27 cellular contexts compared by ENCODE assay signal in genomic region chr6:16223362-16223761, GRCh38.
"Had no signal": no experiment of that assay in that cellular context is flagged by ENCODE, and none has a peak within 500 bp of the region (broad histone marks: within the 10 kb centered on the region; RNA-seq: fewer than 3 reads in every experiment).

No MANE protein-coding gene starts in this region.

- H3K27me3 Mint-ChIP-seq: type B pancreatic cell had no signal

- H3K27ac ChIP-seq: neutrophil, pancreas, psoas muscle, right lobe of liver, sigmoid colon, stomach, tibial artery, transverse colon, upper lobe of right lung, uterus had no signal

- H3K27ac Mint-ChIP-seq: naive thymus-derived CD4-positive, alpha-beta T cell; natural killer cell; nephron; progenitor cell of endocrine pancreas; stimulated activated effector memory CD8-positive, alpha-beta T cell treated with anti-CD3 and anti-CD28 coated beads, Interleukin-12 subunit alpha, Interleukin-12 subunit beta, amount 100 ng/mL, for 72 hours; stimulated activated naive B cell treated with anti-CD40 and anti-IgM and Interleukin-4, amounts not matched to agents 10 μg/mL and 1 μg/mL and 100 μg/mL, for 72 hours; stimulated activated naive CD8-positive, alpha-beta T cell treated with anti-CD3 and anti-CD28 coated beads, Interleukin-15, Interleukin-2, amounts not matched to agents 100 ng/mL and 50 ng/mL, for 24 hours; type B pancreatic cell had no signal

- H3K27me3 ChIP-seq: pancreas, right lobe of liver, sigmoid colon, stomach, tibial artery, transverse colon, upper lobe of right lung, uterus had no signal

- H3K36me3 Mint-ChIP-seq: natural killer cell; stimulated activated effector memory CD8-positive, alpha-beta T cell treated with anti-CD3 and anti-CD28 coated beads, Interleukin-12 subunit alpha, Interleukin-12 subunit beta, amount 100 ng/mL, for 72 hours; stimulated activated naive B cell treated with anti-CD40 and anti-IgM and Interleukin-4, amounts not matched to agents 10 μg/mL and 1 μg/mL and 100 μg/mL, for 72 hours; type B pancreatic cell had no signal

- H3K4me3 Mint-ChIP-seq: naive thymus-derived CD4-positive, alpha-beta T cell; natural killer cell; nephron; neural crest cell; stimulated activated effector memory CD8-positive, alpha-beta T cell treated with anti-CD3 and anti-CD28 coated beads, Interleukin-12 subunit alpha, Interleukin-12 subunit beta, amount 100 ng/mL, for 72 hours; stimulated activated naive B cell treated with anti-CD40 and anti-IgM and Interleukin-4, amounts not matched to agents 10 μg/mL and 1 μg/mL and 100 μg/mL, for 72 hours; stimulated activated naive CD8-positive, alpha-beta T cell treated with anti-CD3 and anti-CD28 coated beads, Interleukin-15, Interleukin-2, amounts not matched to agents 100 ng/mL and 50 ng/mL, for 24 hours; type B pancreatic cell had no signal

- H3K4me1 Mint-ChIP-seq: natural killer cell; stimulated activated effector memory CD8-positive, alpha-beta T cell treated with anti-CD3 and anti-CD28 coated beads, Interleukin-12 subunit alpha, Interleukin-12 subunit beta, amount 100 ng/mL, for 72 hours had no signal

- H3K9me3 Mint-ChIP-seq: natural killer cell; nephron; neural crest cell; stimulated activated effector memory CD8-positive, alpha-beta T cell treated with anti-CD3 and anti-CD28 coated beads, Interleukin-12 subunit alpha, Interleukin-12 subunit beta, amount 100 ng/mL, for 72 hours; stimulated activated naive B cell treated with anti-CD40 and anti-IgM and Interleukin-4, amounts not matched to agents 10 μg/mL and 1 μg/mL and 100 μg/mL, for 72 hours; stimulated activated naive CD8-positive, alpha-beta T cell treated with anti-CD3 and anti-CD28 coated beads, Interleukin-15, Interleukin-2, amounts not matched to agents 100 ng/mL and 50 ng/mL, for 24 hours had no signal

- H3K4me3 ChIP-seq: pancreas, psoas muscle, right lobe of liver, sigmoid colon, stomach, tibial artery, transverse colon, upper lobe of right lung, uterus had no signal

- H3K9me3 ChIP-seq: neutrophil, pancreas, psoas muscle, right lobe of liver, sigmoid colon, stomach, tibial artery, transverse colon, upper lobe of right lung, uterus had no signal

- ATAC-seq: naive thymus-derived CD4-positive, alpha-beta T cell; natural killer cell; pancreas; psoas muscle; right cardiac atrium; right lobe of liver; stimulated activated effector memory CD8-positive, alpha-beta T cell treated with anti-CD3 and anti-CD28 coated beads, Interleukin-12 subunit alpha, Interleukin-12 subunit beta, amount 100 ng/mL, for 72 hours; upper lobe of right lung had no signal

- DNase-seq: naive thymus-derived CD4-positive, alpha-beta T cell; natural killer cell; nucleus accumbens; pancreas; psoas muscle; right cardiac atrium; right lobe of liver; sigmoid colon; small intestine; stimulated activated CD4-positive, alpha-beta T cell treated with anti-CD3 and anti-CD28 coated beads, Interleukin-15, amount 100 ng/mL, for 24 hours; stimulated activated CD4-positive, alpha-beta T cell treated with anti-CD3 and anti-CD28 coated beads, Interleukin-2, amount 100 ng/mL, for 24 hours; stimulated activated CD4-positive, alpha-beta T cell treated with anti-CD3 and anti-CD28 coated beads, Interleukin-2, amount 100 ng/mL, for 48 hours; stimulated activated CD4-positive, alpha-beta T cell treated with anti-CD3 and anti-CD28 coated beads, Interleukin-4, amount 100 ng/mL, for 24 hours; stimulated activated naive B cell treated with anti-CD40 and anti-IgM and Interleukin-4, amounts not matched to agents 10 μg/mL and 1 μg/mL and 100 μg/mL, for 72 hours; stimulated activated naive CD4-positive, alpha-beta T cell treated with Interleukin-2 at 50 U/mL for 16 hours; stomach; tibial artery; transverse colon; upper lobe of right lung; uterus had no signal

- H3K4me1 ChIP-seq: psoas muscle, right lobe of liver, sigmoid colon, transverse colon, upper lobe of right lung, uterus had no signal

- H3K36me3 ChIP-seq: neutrophil, pancreas, right lobe of liver, sigmoid colon, stomach, tibial artery, transverse colon, upper lobe of right lung, uterus had no signal
